13 cellular contexts compared by ENCODE assay signal in the genomic region with DNA sequence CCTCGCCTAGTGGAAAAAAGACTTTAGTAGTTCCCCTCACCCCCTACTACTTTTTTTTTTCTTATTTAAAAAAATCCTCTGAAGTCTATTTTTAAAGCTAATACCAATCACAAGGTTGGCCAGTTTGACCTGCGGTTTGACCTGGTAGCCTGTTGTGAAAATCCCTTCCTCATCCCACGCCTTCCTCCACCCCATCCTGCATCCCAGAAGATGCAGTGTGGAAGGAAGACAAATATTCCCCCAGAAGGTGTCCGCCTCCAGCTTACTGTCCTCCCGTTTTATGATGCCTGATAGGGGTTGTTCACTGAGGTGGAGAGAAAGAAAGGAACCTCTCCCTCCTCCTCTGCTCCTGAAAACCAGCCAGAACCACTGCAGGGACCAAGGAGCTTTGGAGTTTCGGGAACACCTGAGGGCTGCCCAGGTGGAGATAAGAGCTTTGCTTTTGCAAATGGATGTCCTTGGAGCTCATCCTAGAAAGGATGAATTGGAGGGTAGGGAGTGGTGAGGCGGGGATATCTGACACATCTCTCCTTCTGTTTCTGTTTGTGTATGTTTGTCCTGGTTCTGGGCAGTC. TPM values are rescaled to one million over a fixed set of nuclear protein-coding genes. Genes with fewer than 3 reads are reported as not detected.
DNase-seq lines count a peak whose midpoint lies in the region; ATAC-seq, FAIRE-seq and TF ChIP-seq lines count a peak whose summit lies in the region.
"Had no signal": no experiment of that assay in that cellular context is flagged by ENCODE, and none has a peak within 500 bp of the region (broad histone marks: within the 10 kb centered on the region; RNA-seq: fewer than 3 reads in every experiment).

No MANE protein-coding gene starts in this region.

- no peak for TF ChIP-seq CTCF in astrocyte (IDR thresholded peaks at IDR 0.05; ENCODE audit: insufficient read depth, low read depth, low read length)
- no peak for TF ChIP-seq CTCF in thoracic aorta (IDR thresholded peaks at IDR 0.05)

- no peaks in the 10 kb centered on the region for H3K79me2 ChIP-seq in astrocyte (ENCODE audit: insufficient read depth, low read length)

- H3K27ac ChIP-seq in astrocyte (ENCODE audit: low read depth, low read length), result no peak overlapping the region
- no peak overlapping the region for H3K27ac ChIP-seq in mesodermal cell (ENCODE audit: low read depth, low read length, severe bottlenecking)
- no peak overlapping the region for H3K27ac ChIP-seq in thoracic aorta
- H3K27ac ChIP-seq: SJSA1 had no signal

- no peaks in the 10 kb centered on the region for H3K36me3 Mint-ChIP-seq in activated T-cell treated with anti-CD3 and anti-CD28 coated beads, Interleukin-2, amount 50 U/mL, for 24 hours (ENCODE audit: low read depth)
- H3K36me3 Mint-ChIP-seq in astrocyte (ENCODE audit: low read depth, unreplicated experiment), result no peaks in the 10 kb centered on the region

- no peak overlapping the region for H3K27ac Mint-ChIP-seq in activated T-cell treated with anti-CD3 and anti-CD28 coated beads, Interleukin-2, amount 50 U/mL, for 24 hours
- H3K27ac Mint-ChIP-seq in astrocyte (ENCODE audit: unreplicated experiment), result no peak overlapping the region
- H3K27ac Mint-ChIP-seq: activated T-cell treated with anti-CD3 and anti-CD28 coated beads, Interleukin-2, amount 50 U/mL, for 72 hours had no signal

- DNase-seq in activated T-cell treated with anti-CD3 and anti-CD28 coated beads, Interleukin-2, amount 50 U/mL, for 24 hours, result no peak
- DNase-seq in activated T-cell treated with anti-CD3 and anti-CD28 coated beads for 4 hours (no peak), astrocyte (ENCODE audit: low read depth) (no peak), thoracic aorta (ENCODE audit: low spot score) (no peak), KG1 (lab: John Stamatoyannopoulos, UW) (no peak), NCI-H446 (lab: John Stamatoyannopoulos, UW) (no peak)
- DNase-seq: activated T-cell treated with anti-CD3 and anti-CD28 coated beads, Interleukin-2, amount 50 U/mL, for 72 hours; AML-193; NCI-H1436 had no signal

- H3K27me3 Mint-ChIP-seq in activated T-cell treated with anti-CD3 and anti-CD28 coated beads, Interleukin-2, amount 50 U/mL, for 24 hours, result peaks cover 74% of the 10 kb centered on the region
- H3K27me3 Mint-ChIP-seq in astrocyte (ENCODE audit: low read depth, unreplicated experiment), result peaks cover 62% of the 10 kb centered on the region

- H3K4me1 Mint-ChIP-seq in activated T-cell treated with anti-CD3 and anti-CD28 coated beads, Interleukin-2, amount 50 U/mL, for 24 hours (ENCODE audit: low read depth), result peaks cover 11% of the 10 kb centered on the region
- peaks cover 7% of the 10 kb centered on the region for H3K4me1 Mint-ChIP-seq in astrocyte (ENCODE audit: low read depth, unreplicated experiment)

- H3K9me3 ChIP-seq in astrocyte (ENCODE audit: insufficient read depth, low read depth, low read length), result no peaks in the 10 kb centered on the region
- H3K9me3 ChIP-seq in mesodermal cell (ENCODE audit: control insufficient read depth, low read length), result no peaks in the 10 kb centered on the region
- no peaks in the 10 kb centered on the region for H3K9me3 ChIP-seq in thoracic aorta
- H3K9me3 ChIP-seq: SJSA1 had no signal

- H3K36me3 ChIP-seq in astrocyte (ENCODE audit: insufficient read depth, low read length) (no peaks in the 10 kb centered on the region), mesodermal cell (ENCODE audit: control insufficient read depth, insufficient read depth, low read length) (no peaks in the 10 kb centered on the region), thoracic aorta (no peaks in the 10 kb centered on the region)
- H3K36me3 ChIP-seq: SJSA1 had no signal

- no peak for FAIRE-seq in astrocyte (lab: Jason Lieb, UNC)
- FAIRE-seq: GM18507 had no signal

- H3K4me3 ChIP-seq in astrocyte (ENCODE audit: insufficient read depth, low read depth, low read length), result no peak overlapping the region
- H3K4me3 ChIP-seq in mesodermal cell (ENCODE audit: extremely low read depth, insufficient read depth, low read length, poor library complexity, severe bottlenecking), result peak overlapping the region; percentile 34
- H3K4me3 ChIP-seq in thoracic aorta, result peak overlapping the region; percentile 80
- H3K4me3 ChIP-seq: SJSA1 had no signal

- no peaks in the 10 kb centered on the region for H4K20me1 ChIP-seq in astrocyte (ENCODE audit: insufficient read depth, low read length)

- no peak overlapping the region for H3K9ac ChIP-seq in astrocyte (ENCODE audit: low read length)

- H3K27me3 ChIP-seq in astrocyte (ENCODE audit: insufficient read depth, low read length) (peaks cover 49% of the 10 kb centered on the region), thoracic aorta (replicated peaks; ENCODE audit: insufficient read depth) (no peaks in the 10 kb centered on the region)

- peak overlapping the region; percentile 64 for H3K4me3 Mint-ChIP-seq in activated T-cell treated with anti-CD3 and anti-CD28 coated beads, Interleukin-2, amount 50 U/mL, for 24 hours
- H3K4me3 Mint-ChIP-seq in astrocyte (ENCODE audit: unreplicated experiment), result peak overlapping the region; percentile 62

- H3K4me2 ChIP-seq in astrocyte (ENCODE audit: low read length), result peak overlapping the region; percentile 83

- no peaks in the 10 kb centered on the region for H3K9me3 Mint-ChIP-seq in activated T-cell treated with anti-CD3 and anti-CD28 coated beads, Interleukin-2, amount 50 U/mL, for 24 hours
- no peaks in the 10 kb centered on the region for H3K9me3 Mint-ChIP-seq in astrocyte (ENCODE audit: unreplicated experiment)
- H3K9me3 Mint-ChIP-seq: activated T-cell treated with anti-CD3 and anti-CD28 coated beads, Interleukin-2, amount 50 U/mL, for 72 hours had no signal

- 24 to 44% methylated on average over 3 to 4 of the region's 7 CpGs for WGBS in mesodermal cell (ENCODE audit: insufficient coverage in 2 of 2), 2 experiments

- ATAC-seq in thoracic aorta (ENCODE audit: insufficient number of reproducible peaks, low FRiP score, low read depth), result no peak
- no peak for ATAC-seq in GM21576 (IDR thresholded peaks at IDR 0.05; ENCODE audit: unreplicated experiment)

- no peak overlapping the region for H2AFZ ChIP-seq in astrocyte (ENCODE audit: low read depth, low read length)

- H3K4me1 ChIP-seq in astrocyte (ENCODE audit: insufficient read depth, low read length), result peaks cover 12% of the 10 kb centered on the region
- H3K4me1 ChIP-seq in mesodermal cell (ENCODE audit: control insufficient read depth, insufficient read depth, low read length, poor library complexity, severe bottlenecking), result peaks cover 13% of the 10 kb centered on the region
- peaks cover 11 to 27% of the 10 kb centered on the region in 2 donors for H3K4me1 ChIP-seq in thoracic aorta (ENCODE audit: control insufficient read depth in 1 of 2, low read depth in 2 of 2)

RNA-seq across cellular contexts. Expression of a gene that starts 0.9 kb away (rescaled TPM):
- total RNA-seq in astrocyte (0.14 TPM in 1 of 2 replicates, not detected in the other), thoracic aorta (1 to 10 TPM in 1 of 2 donors, not detected in 1; 5.3 TPM)
- polyA plus RNA-seq in mesodermal cell (2013, experiment 1 of 2), result not detected
- polyA plus RNA-seq in mesodermal cell (2013, experiment 2 of 2), result 0.35 TPM

RNA-seq across cellular contexts. Expression of a gene that starts 32.6 kb away (rescaled TPM):
- total RNA-seq in astrocyte (23.8 and 27.6 TPM in 2 replicates), thoracic aorta (10 to 100 TPM; 16.5 to 34.8 TPM)
- polyA plus RNA-seq in mesodermal cell (2013, experiment 1 of 2), result 17.5 TPM
- polyA plus RNA-seq in mesodermal cell (2013, experiment 2 of 2), result 18.4 TPM
